1 cellular context compared by ENCODE assay signal in genomic region chr1:232891116-232891515, GRCh38.
TF ChIP-seq lines count a peak whose summit lies in the region.

No MANE protein-coding gene starts in this region.

TF ChIP-seq in WTC11, 78 proteins besides CTCF, POLR2A, EP300 and RAD21 (continued from another document):
- TF ChIP-seq, protein P1, sequence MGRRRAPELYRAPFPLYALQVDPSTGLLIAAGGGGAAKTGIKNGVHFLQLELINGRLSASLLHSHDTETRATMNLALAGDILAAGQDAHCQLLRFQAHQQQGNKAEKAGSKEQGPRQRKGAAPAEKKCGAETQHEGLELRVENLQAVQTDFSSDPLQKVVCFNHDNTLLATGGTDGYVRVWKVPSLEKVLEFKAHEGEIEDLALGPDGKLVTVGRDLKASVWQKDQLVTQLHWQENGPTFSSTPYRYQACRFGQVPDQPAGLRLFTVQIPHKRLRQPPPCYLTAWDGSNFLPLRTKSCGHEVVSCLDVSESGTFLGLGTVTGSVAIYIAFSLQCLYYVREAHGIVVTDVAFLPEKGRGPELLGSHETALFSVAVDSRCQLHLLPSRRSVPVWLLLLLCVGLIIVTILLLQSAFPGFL (CRISPR knock-in tag; IDR thresholded peaks at IDR 0.05; ENCODE audit: borderline replicate concordance): no peak
- TF ChIP-seq GABPB1 (CRISPR knock-in tag; IDR thresholded peaks at IDR 0.05): no peak
- TF ChIP-seq, protein P2, sequence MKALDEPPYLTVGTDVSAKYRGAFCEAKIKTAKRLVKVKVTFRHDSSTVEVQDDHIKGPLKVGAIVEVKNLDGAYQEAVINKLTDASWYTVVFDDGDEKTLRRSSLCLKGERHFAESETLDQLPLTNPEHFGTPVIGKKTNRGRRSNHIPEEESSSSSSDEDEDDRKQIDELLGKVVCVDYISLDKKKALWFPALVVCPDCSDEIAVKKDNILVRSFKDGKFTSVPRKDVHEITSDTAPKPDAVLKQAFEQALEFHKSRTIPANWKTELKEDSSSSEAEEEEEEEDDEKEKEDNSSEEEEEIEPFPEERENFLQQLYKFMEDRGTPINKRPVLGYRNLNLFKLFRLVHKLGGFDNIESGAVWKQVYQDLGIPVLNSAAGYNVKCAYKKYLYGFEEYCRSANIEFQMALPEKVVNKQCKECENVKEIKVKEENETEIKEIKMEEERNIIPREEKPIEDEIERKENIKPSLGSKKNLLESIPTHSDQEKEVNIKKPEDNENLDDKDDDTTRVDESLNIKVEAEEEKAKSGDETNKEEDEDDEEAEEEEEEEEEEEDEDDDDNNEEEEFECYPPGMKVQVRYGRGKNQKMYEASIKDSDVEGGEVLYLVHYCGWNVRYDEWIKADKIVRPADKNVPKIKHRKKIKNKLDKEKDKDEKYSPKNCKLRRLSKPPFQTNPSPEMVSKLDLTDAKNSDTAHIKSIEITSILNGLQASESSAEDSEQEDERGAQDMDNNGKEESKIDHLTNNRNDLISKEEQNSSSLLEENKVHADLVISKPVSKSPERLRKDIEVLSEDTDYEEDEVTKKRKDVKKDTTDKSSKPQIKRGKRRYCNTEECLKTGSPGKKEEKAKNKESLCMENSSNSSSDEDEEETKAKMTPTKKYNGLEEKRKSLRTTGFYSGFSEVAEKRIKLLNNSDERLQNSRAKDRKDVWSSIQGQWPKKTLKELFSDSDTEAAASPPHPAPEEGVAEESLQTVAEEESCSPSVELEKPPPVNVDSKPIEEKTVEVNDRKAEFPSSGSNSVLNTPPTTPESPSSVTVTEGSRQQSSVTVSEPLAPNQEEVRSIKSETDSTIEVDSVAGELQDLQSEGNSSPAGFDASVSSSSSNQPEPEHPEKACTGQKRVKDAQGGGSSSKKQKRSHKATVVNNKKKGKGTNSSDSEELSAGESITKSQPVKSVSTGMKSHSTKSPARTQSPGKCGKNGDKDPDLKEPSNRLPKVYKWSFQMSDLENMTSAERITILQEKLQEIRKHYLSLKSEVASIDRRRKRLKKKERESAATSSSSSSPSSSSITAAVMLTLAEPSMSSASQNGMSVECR (CRISPR knock-in tag; IDR thresholded peaks at IDR 0.05; ENCODE audit: borderline replicate concordance): no peak
- no peak for TF ChIP-seq ZNF423 (CRISPR knock-in tag; IDR thresholded peaks at IDR 0.05)
- no peak for TF ChIP-seq CBFB (CRISPR knock-in tag; IDR thresholded peaks at IDR 0.05; ENCODE audit: low read depth)
- TF ChIP-seq, protein P3, sequence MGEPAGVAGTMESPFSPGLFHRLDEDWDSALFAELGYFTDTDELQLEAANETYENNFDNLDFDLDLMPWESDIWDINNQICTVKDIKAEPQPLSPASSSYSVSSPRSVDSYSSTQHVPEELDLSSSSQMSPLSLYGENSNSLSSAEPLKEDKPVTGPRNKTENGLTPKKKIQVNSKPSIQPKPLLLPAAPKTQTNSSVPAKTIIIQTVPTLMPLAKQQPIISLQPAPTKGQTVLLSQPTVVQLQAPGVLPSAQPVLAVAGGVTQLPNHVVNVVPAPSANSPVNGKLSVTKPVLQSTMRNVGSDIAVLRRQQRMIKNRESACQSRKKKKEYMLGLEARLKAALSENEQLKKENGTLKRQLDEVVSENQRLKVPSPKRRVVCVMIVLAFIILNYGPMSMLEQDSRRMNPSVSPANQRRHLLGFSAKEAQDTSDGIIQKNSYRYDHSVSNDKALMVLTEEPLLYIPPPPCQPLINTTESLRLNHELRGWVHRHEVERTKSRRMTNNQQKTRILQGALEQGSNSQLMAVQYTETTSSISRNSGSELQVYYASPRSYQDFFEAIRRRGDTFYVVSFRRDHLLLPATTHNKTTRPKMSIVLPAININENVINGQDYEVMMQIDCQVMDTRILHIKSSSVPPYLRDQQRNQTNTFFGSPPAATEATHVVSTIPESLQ (CRISPR knock-in tag; IDR thresholded peaks at IDR 0.05): no peak
- TF ChIP-seq KAT7 (CRISPR knock-in tag; IDR thresholded peaks at IDR 0.05; ENCODE audit: borderline replicate concordance): no peak
